ENCODE assay signal across 17 cellular contexts in the genomic region with DNA sequence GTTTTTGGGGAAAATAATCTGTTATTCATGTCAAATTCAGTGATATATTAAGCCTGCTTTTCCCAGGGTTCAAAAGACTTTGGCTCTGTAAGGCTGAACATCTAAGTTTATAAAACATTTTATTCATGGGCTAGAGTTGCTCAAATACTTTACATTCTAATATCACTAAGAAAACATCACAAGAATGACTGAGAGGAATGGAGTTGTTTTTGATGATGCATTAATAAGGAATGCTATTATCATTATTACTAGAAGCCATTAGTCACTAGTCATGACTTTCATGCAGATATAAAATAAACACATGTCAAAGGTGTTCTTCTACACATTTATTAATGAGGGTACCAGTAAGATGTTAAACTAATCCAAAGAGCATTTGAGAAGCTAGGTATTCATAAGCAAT.
DNase-seq lines count a peak whose midpoint lies in the region; ATAC-seq and TF ChIP-seq lines count a peak whose summit lies in the region.
"Had no signal": no experiment of that assay in that cellular context is flagged by ENCODE, and none has a peak within 500 bp of the region (broad histone marks: within the 10 kb centered on the region; RNA-seq: fewer than 3 reads in every experiment).

No MANE protein-coding gene starts in this region.

- no peak for TF ChIP-seq CTCF in fibroblast of pulmonary artery (IDR thresholded peaks at IDR 0.05; ENCODE audit: low read length, missing control alignments)

- no peaks in the 10 kb centered on the region for H3K36me3 ChIP-seq in adipocyte (ENCODE audit: control insufficient read depth, insufficient read depth, low read length, severe bottlenecking)
- H3K36me3 ChIP-seq: spleen had no signal

- no peaks in the 10 kb centered on the region for H3K4me1 ChIP-seq in adipocyte (ENCODE audit: control insufficient read depth, insufficient read depth, low read length)
- H3K4me1 ChIP-seq: spleen had no signal

- no peak overlapping the region for H3K4me3 ChIP-seq in adipocyte (ENCODE audit: low read length)
- H3K4me3 ChIP-seq in fibroblast of pulmonary artery (replicated peaks; ENCODE audit: low read depth, low read length) = no peak overlapping the region
- H3K4me3 ChIP-seq: spleen had no signal

- ATAC-seq in esophagus mucosa = no peak
- ATAC-seq: natural killer cell, Panc1 had no signal

- DNase-seq in ELR (ENCODE audit: low read depth) (peak; percentile 86), adipocyte (ENCODE audit: low read depth) (peak; percentile 42), fibroblast of pulmonary artery (ENCODE audit: low read depth) (peak; percentile 56), renal cortical epithelial cell (ENCODE audit: low read depth) (peak; percentile 40), NCI-H1694 (lab: John Stamatoyannopoulos, UW) (no peak), NCI-H510A treated with DMSO at 0.1 percent for 48 hours (lab: John Stamatoyannopoulos, UW) (no peak), GM19238 (ENCODE audit: insufficient read length, low spot score) (no peak)
- DNase-seq: Calu3; erythroblast; natural killer cell; NCI-H1417; NCI-H2171; posterior cingulate gyrus; spleen; stimulated activated CD8-positive, alpha-beta memory T cell treated with anti-CD3 and anti-CD28 coated beads, Interleukin-4, amount 100 ng/mL, for 48 hours had no signal

- no peak overlapping the region for H3K9ac ChIP-seq in adipocyte (ENCODE audit: low read length)

- H3K9me3 ChIP-seq in adipocyte (ENCODE audit: control insufficient read depth, low read length) = peaks cover 7% of the 10 kb centered on the region

- H3K27me3 ChIP-seq in adipocyte (replicated peaks; ENCODE audit: control insufficient read depth, insufficient read depth, low read length) = no peaks in the 10 kb centered on the region
- H3K27me3 ChIP-seq: spleen had no signal

Comparison
In these comparisons a context has a peak if more than half of its experiments do, and no peak if none do; other contexts are left out.
1. DNase-seq: peak in ELR (single experiment), adipocyte (single experiment), fibroblast of pulmonary artery (single experiment) and renal cortical epithelial cell (single experiment); none in NCI-H1694 (single experiment), NCI-H510A treated with DMSO at 0.1 percent for 48 hours (single experiment) and GM19238 (single experiment).